13 cellular contexts compared by ENCODE assay signal in the genomic region with DNA sequence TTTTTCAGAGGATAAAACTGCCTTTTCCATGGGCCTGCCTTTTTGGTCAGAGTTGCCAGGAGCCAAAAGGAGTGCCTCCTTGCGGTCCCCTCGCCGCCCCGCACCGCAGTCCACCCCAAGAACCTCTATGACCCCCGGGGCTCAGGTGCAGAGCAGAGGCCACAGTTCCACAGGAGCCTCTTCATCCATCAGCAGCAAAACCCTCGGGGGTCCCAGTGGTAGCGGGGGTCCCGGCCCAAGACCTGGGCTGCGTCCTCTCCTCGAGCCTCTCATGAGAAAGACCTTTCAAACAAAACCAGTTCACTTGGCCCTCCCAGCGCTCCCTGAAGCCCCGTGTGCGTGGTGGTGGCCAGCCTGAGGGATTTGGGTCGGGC. TPM values are rescaled to one million over a fixed set of nuclear protein-coding genes. Genes with fewer than 3 reads are reported as not detected.
DNase-seq lines count a peak whose midpoint lies in the region; ATAC-seq and TF ChIP-seq lines count a peak whose summit lies in the region.
"Had no signal": no experiment of that assay in that cellular context is flagged by ENCODE, and none has a peak within 500 bp of the region (broad histone marks: within the 10 kb centered on the region; RNA-seq: fewer than 3 reads in every experiment).

No MANE protein-coding gene starts in this region.

- H3K4me1 ChIP-seq in ACC112 (ENCODE audit: control insufficient read depth, insufficient read depth, low read length, unreplicated experiment) (peaks cover 8% of the 10 kb centered on the region), HUES6 (ENCODE audit: control insufficient read depth, insufficient read depth, low read length) (peaks cover 17% of the 10 kb centered on the region)
- H3K4me1 ChIP-seq: Caco-2 had no signal

- no peaks in the 10 kb centered on the region for H3K9me3 ChIP-seq in HUES6 (ENCODE audit: control insufficient read depth, insufficient read depth, low read depth, low read length)
- H3K9me3 ChIP-seq: body of pancreas, Caco-2 had no signal

- peak overlapping the region; percentile 61 for H3K4me3 ChIP-seq in ACC112 (ENCODE audit: low read depth, low read length)
- H3K4me3 ChIP-seq in HUES6 (ENCODE audit: low read depth, low read length): peak overlapping the region; percentile 54
- H3K4me3 ChIP-seq in coronary artery: peak overlapping the region; percentile 69
- H3K4me3 ChIP-seq: body of pancreas had no signal

- ATAC-seq in left lobe of liver: no peak

- no peaks in the 10 kb centered on the region for H3K79me2 ChIP-seq in ACC112 (ENCODE audit: control insufficient read depth, insufficient read depth, low read length, unreplicated experiment)

- H2AFZ ChIP-seq in ACC112 (ENCODE audit: low read length, unreplicated experiment): peak overlapping the region; percentile 65

- no peak overlapping the region for H3K9ac ChIP-seq in HUES6 (ENCODE audit: low read length)

- H3K27me3 ChIP-seq in ACC112 (ENCODE audit: insufficient read depth, low read length) (no peaks in the 10 kb centered on the region), HUES6 (ENCODE audit: control insufficient read depth, insufficient read depth, low read length) (peaks cover 30% of the 10 kb centered on the region)
- H3K27me3 ChIP-seq: body of pancreas had no signal

- H3K27ac ChIP-seq in ACC112 (ENCODE audit: low read depth, low read length) (no peak overlapping the region), HUES6 (ENCODE audit: low read depth, low read length) (no peak overlapping the region), coronary artery (no peak overlapping the region)
- H3K27ac ChIP-seq: body of pancreas had no signal

- H3K36me3 ChIP-seq in ACC112 (ENCODE audit: insufficient read depth, low read length) (no peaks in the 10 kb centered on the region), HUES6 (ENCODE audit: control insufficient read depth, insufficient read depth, low read length) (no peaks in the 10 kb centered on the region)

- DNase-seq in coronary artery (ENCODE audit: low spot score): no peak
- no peak for DNase-seq in NOMO-1 treated with dmso at 0.1 percent for 144 hours (lab: John Stamatoyannopoulos, UW; ENCODE audit: unreplicated experiment)
- no peak for DNase-seq in NCI-H1048 (lab: John Stamatoyannopoulos, UW)
- no peak for DNase-seq in NCI-H2171 treated with DMSO at 0.1 percent for 48 hours (lab: John Stamatoyannopoulos, UW)
- no peak for DNase-seq in left lobe of liver (ENCODE audit: low spot score)
- DNase-seq: activated CD4-positive, alpha-beta T cell treated with anti-CD3 and anti-CD28 coated beads, Interleukin-2, amount 10 ng/mL, durations not matched to agents 24 days and 14 days; naive B cell had no signal

- H3K27me3 Mint-ChIP-seq in nephron (ENCODE audit: low read depth): peaks cover 26% of the 10 kb centered on the region

- H3K27ac Mint-ChIP-seq in nephron: peak overlapping the region; percentile 5 to 56 (median 37)
- H3K27ac Mint-ChIP-seq: activated CD4-positive, alpha-beta T cell treated with anti-CD3 and anti-CD28 coated beads, Interleukin-2, amount 10 ng/mL, durations not matched to agents 24 days and 14 days; naive B cell had no signal

- no peaks in the 10 kb centered on the region for H3K9me3 Mint-ChIP-seq in nephron
- H3K9me3 Mint-ChIP-seq: activated CD4-positive, alpha-beta T cell treated with anti-CD3 and anti-CD28 coated beads, Interleukin-2, amount 10 ng/mL, durations not matched to agents 24 days and 14 days; naive B cell had no signal

- peaks cover 29% of the 10 kb centered on the region for H3K4me1 Mint-ChIP-seq in nephron

- no peak for TF ChIP-seq CTCF in coronary artery (IDR thresholded peaks at IDR 0.05)
- no peak for TF ChIP-seq CTCF in nephron (IDR thresholded peaks at IDR 0.05; ENCODE audit: unreplicated experiment in 3 of 3)

- H3K36me3 Mint-ChIP-seq in nephron (ENCODE audit: low read depth): no peaks in the 10 kb centered on the region

- peak overlapping the region; percentile 71 to 78 (median 73) for H3K4me3 Mint-ChIP-seq in nephron

RNA-seq across cellular contexts. Expression of a gene that starts 16.8 kb away (rescaled TPM):
- 12.7 TPM for total RNA-seq in left lobe of liver

RNA-seq across cellular contexts. Expression of a gene that starts 17.2 kb away (rescaled TPM):
- 1.3 TPM for total RNA-seq in left lobe of liver
- total RNA-seq: activated CD4-positive, alpha-beta T cell treated with anti-CD3 and anti-CD28 coated beads, Interleukin-2, amount 10 ng/mL, durations not matched to agents 24 days and 14 days; body of pancreas; Caco-2; glomerular endothelial cell had no signal
